1 cellular context compared by ENCODE assay signal in the genomic region with DNA sequence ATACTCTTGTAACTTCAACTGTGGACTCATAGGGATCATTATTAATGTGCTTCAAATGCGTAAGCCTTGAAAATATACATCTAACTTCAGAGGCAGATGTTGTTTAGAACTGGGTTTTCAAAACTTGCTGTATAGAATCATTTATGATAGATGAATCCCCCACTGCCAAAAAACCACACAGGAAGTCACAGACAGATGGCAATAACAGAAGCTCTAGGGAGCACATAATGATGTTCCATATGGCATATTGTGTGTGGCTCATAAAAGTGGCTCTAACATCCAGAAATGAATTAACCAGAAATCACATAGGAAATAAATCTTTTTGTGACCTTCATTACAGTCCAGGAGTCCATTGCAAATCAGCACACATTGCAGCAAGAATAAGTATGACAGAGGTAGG.
TF ChIP-seq lines count a peak whose summit lies in the region.

No MANE protein-coding gene starts in this region.

TF ChIP-seq in SK-N-SH, 30 proteins besides CTCF, POLR2A, EP300 and RAD21 (continued from another document):
- TF ChIP-seq, protein P1, sequence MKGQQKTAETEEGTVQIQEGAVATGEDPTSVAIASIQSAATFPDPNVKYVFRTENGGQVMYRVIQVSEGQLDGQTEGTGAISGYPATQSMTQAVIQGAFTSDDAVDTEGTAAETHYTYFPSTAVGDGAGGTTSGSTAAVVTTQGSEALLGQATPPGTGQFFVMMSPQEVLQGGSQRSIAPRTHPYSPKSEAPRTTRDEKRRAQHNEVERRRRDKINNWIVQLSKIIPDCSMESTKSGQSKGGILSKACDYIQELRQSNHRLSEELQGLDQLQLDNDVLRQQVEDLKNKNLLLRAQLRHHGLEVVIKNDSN (IDR thresholded peaks at IDR 0.05; ENCODE audit: borderline replicate concordance, low read depth): no peak
- TF ChIP-seq SMC3 (IDR thresholded peaks at IDR 0.05; ENCODE audit: low read depth, low read length): no peak
